8 cellular contexts compared by ENCODE assay signal in the genomic region with DNA sequence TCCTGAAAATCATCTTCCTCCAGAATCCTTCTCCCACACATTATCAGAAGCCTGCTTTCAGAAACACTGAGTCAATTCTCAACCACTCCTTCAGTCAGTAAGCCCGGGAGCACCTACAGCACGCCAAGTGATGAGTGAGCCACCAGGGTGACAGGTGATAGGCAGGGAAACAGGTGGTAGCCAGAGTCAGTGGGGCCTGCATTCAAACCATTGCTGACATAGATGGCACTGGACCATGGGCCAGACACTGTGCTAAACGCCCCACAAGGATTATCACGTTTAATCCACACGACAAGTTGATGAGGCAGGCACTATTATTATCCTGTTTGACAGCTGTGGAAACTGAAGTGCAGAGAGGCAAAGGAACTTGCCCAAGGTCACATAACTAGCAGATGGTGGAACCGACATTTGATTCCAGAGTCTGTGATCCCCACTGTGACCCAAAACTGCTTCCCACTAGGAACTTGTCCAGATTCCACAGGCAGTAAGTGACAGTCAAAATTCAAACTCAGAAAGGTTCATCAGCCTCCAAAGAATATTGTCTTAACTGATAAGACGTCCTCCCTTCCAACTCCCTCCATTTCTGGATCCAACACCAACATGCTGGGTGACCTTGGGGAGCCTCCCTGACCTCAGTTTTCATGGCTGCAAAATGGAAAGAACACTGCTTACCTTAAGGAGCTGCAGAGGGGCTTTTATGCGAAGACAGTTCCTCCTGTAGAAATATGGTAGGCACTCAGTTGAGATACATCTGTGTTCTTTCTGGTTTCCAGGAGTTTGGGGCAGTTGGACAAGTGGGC. TPM values are rescaled to one million over a fixed set of nuclear protein-coding genes. Genes with fewer than 3 reads are reported as not detected.
A peak's percentile ranks its signal among the peaks of the same experiment; 100 is the strongest.
DNase-seq lines count a peak whose midpoint lies in the region; ATAC-seq, FAIRE-seq and TF ChIP-seq lines count a peak whose summit lies in the region.

No MANE protein-coding gene starts in this region.

- H3K36me3 ChIP-seq in CD4-positive, CD25-positive, alpha-beta regulatory T cell (ENCODE audit: control insufficient read depth, insufficient read depth, low read length), result no peaks in the 10 kb centered on the region
- H3K36me3 ChIP-seq in effector memory CD4-positive, alpha-beta T cell (ENCODE audit: control insufficient read depth, insufficient read depth, low read length), result no peaks in the 10 kb centered on the region

- H3K4me3 ChIP-seq in CD4-positive, CD25-positive, alpha-beta regulatory T cell (ENCODE audit: low read depth, low read length), result no peak overlapping the region
- H3K4me3 ChIP-seq in effector memory CD4-positive, alpha-beta T cell (ENCODE audit: insufficient read depth, low read depth, low read length, poor library complexity, severe bottlenecking), result no peak overlapping the region

- ATAC-seq in CD4-positive, CD25-positive, alpha-beta regulatory T cell (ENCODE audit: low read depth in 2 of 2), result no peak
- ATAC-seq in natural killer cell, result no peak

- DNase-seq in CD4-positive, CD25-positive, alpha-beta regulatory T cell, result no peak
- DNase-seq in NCI-H69 (lab: John Stamatoyannopoulos, UW) (peak; percentile 48), chondrocyte (ENCODE audit: low spot score) (no peak), natural killer cell (no peak), NCI-H1048 (lab: John Stamatoyannopoulos, UW) (no peak), mesenteric fat pad (ENCODE audit: low spot score) (no peak), H54 (ENCODE audit: insufficient read length, low spot score) (no peak)
- no peak for DNase-seq in effector memory CD4-positive, alpha-beta T cell

- peaks cover 13 to 29% (median 22%) of the 10 kb centered on the region in 4 donors for H3K4me1 Mint-ChIP-seq in CD4-positive, CD25-positive, alpha-beta regulatory T cell
- H3K4me1 Mint-ChIP-seq in chondrocyte (ENCODE audit: low read depth), result peaks cover 52% of the 10 kb centered on the region
- H3K4me1 Mint-ChIP-seq in natural killer cell, result peaks cover 20 to 24% of the 10 kb centered on the region in 2 donors

- no peak overlapping the region for H3K27ac ChIP-seq in CD4-positive, CD25-positive, alpha-beta regulatory T cell (ENCODE audit: insufficient read depth, low read length, poor library complexity, severe bottlenecking)
- H3K27ac ChIP-seq in effector memory CD4-positive, alpha-beta T cell (ENCODE audit: insufficient read depth, low read length, poor library complexity, severe bottlenecking), result no peak overlapping the region

- no peak for TF ChIP-seq CTCF in chondrocyte (IDR thresholded peaks at IDR 0.05)
- no peak for TF ChIP-seq CTCF in natural killer cell (IDR thresholded peaks at IDR 0.05)

- no peaks in the 10 kb centered on the region for H3K27me3 Mint-ChIP-seq in CD4-positive, CD25-positive, alpha-beta regulatory T cell
- H3K27me3 Mint-ChIP-seq in chondrocyte (ENCODE audit: low read depth) (no peaks in the 10 kb centered on the region), natural killer cell (ENCODE audit: low read depth in 2 of 2) (no peaks in the 10 kb centered on the region)

- no peak for FAIRE-seq in H54 (lab: Jason Lieb, UNC)

- peaks cover 19% of the 10 kb centered on the region for H3K4me1 ChIP-seq in CD4-positive, CD25-positive, alpha-beta regulatory T cell (ENCODE audit: control insufficient read depth, insufficient read depth, low read length, poor library complexity, severe bottlenecking)
- peaks cover 7% of the 10 kb centered on the region for H3K4me1 ChIP-seq in effector memory CD4-positive, alpha-beta T cell (ENCODE audit: control insufficient read depth, insufficient read depth, low read length, poor library complexity, severe bottlenecking)

- no peaks in the 10 kb centered on the region for H3K9me3 Mint-ChIP-seq in CD4-positive, CD25-positive, alpha-beta regulatory T cell
- H3K9me3 Mint-ChIP-seq in chondrocyte (ENCODE audit: low read depth) (no peaks in the 10 kb centered on the region), natural killer cell (no peaks in the 10 kb centered on the region)

- intact Hi-C loops in natural killer cell (cut with micrococcal nuclease), result no loop called here

- H3K4me3 Mint-ChIP-seq in CD4-positive, CD25-positive, alpha-beta regulatory T cell, result no peak overlapping the region
- H3K4me3 Mint-ChIP-seq in chondrocyte (ENCODE audit: unreplicated experiment), result no peak overlapping the region
- H3K4me3 Mint-ChIP-seq in natural killer cell, result no peak overlapping the region

- H3K27ac Mint-ChIP-seq in CD4-positive, CD25-positive, alpha-beta regulatory T cell, result peak overlapping the region in 2 of 3 donors; percentile 99
- peak overlapping the region; percentile 76 for H3K27ac Mint-ChIP-seq in chondrocyte (ENCODE audit: unreplicated experiment)
- H3K27ac Mint-ChIP-seq in natural killer cell, result peak overlapping the region; percentile 20 to 82

- TF ChIP-seq POLR2A in H54 (IDR thresholded peaks at IDR 0.05; ENCODE audit: low read depth, low read length), result no peak

- no peaks in the 10 kb centered on the region for H3K9me3 ChIP-seq in CD4-positive, CD25-positive, alpha-beta regulatory T cell (ENCODE audit: control insufficient read depth in 2 of 2, low read length in 2 of 2)
- H3K9me3 ChIP-seq in effector memory CD4-positive, alpha-beta T cell (ENCODE audit: control insufficient read depth, low read length), result no peaks in the 10 kb centered on the region

- no peaks in the 10 kb centered on the region for H3K36me3 Mint-ChIP-seq in CD4-positive, CD25-positive, alpha-beta regulatory T cell
- H3K36me3 Mint-ChIP-seq in chondrocyte (ENCODE audit: low read depth) (no peaks in the 10 kb centered on the region), natural killer cell (no peaks in the 10 kb centered on the region)

- no peaks in the 10 kb centered on the region for H3K27me3 ChIP-seq in CD4-positive, CD25-positive, alpha-beta regulatory T cell (ENCODE audit: control insufficient read depth, insufficient read depth, low read length)
- H3K27me3 ChIP-seq in effector memory CD4-positive, alpha-beta T cell (replicated peaks; ENCODE audit: control insufficient read depth, insufficient read depth, low read length, poor library complexity, severe bottlenecking), result no peaks in the 10 kb centered on the region

RNA-seq across cellular contexts. Expression of a gene that starts 23.9 kb away (rescaled TPM):
- total RNA-seq in CD4-positive, CD25-positive, alpha-beta regulatory T cell, result 50.0 TPM
- 10 to 100 TPM in 1 of 4 donors, 1 to 10 TPM in 3; 9.2 to 11.4 (median 9.6) TPM for polyA plus RNA-seq in CD4-positive, CD25-positive, alpha-beta regulatory T cell
- 39.0 to 42.6 TPM (median 39.2 TPM) in 3 replicates for total RNA-seq in chondrocyte
- total RNA-seq in natural killer cell, result 10 to 100 TPM; 32.2 to 36.3 (median 36.3) TPM
- 42.4 TPM for total RNA-seq in mesenteric fat pad
